13 cellular contexts compared by ENCODE assay signal in genomic region chr7:151426486-151426905, GRCh38. TPM values are rescaled to one million over a fixed set of nuclear protein-coding genes. Genes with fewer than 3 reads are reported as not detected.
DNase-seq lines count a peak whose midpoint lies in the region; ATAC-seq, FAIRE-seq and TF ChIP-seq lines count a peak whose summit lies in the region.
"Had no signal": no experiment of that assay in that cellular context is flagged by ENCODE, and none has a peak within 500 bp of the region (broad histone marks: within the 10 kb centered on the region; RNA-seq: fewer than 3 reads in every experiment).

No MANE protein-coding gene starts in this region.

- FAIRE-seq in A549 (lab: Jason Lieb, UNC), result no peak

- TF ChIP-seq EP300 in A549 (IDR thresholded peaks at IDR 0.05), result peak; percentile 31 to 76; a peak in 2 of 5 replicates

- CTCF ChIA-PET in A549 (lab: Yijun Ruan, JAX), result interaction anchor here (1.1 to 2.6 kb wide), 3 partner anchors 23 to 76 kb away, joined by 4 to 14 read pairs (median 6); no protein-coding TSS in a partner anchor

- peaks cover 53% of the 10 kb centered on the region for H3K4me1 ChIP-seq in A549

- TF ChIP-seq POLR2A in A549 (IDR thresholded peaks at IDR 0.05; ENCODE audit: low read length), result no peak

- POLR2A ChIA-PET in A549 (lab: Yijun Ruan, JAX), result no interaction called here

- H3K4me2 ChIP-seq in A549, result peak overlapping the region; percentile 87
- H3K4me2 ChIP-seq: BLaER1, neural progenitor cell had no signal

- H3K27ac ChIP-seq in A549 (peak overlapping the region; percentile 81 to 85), coronary artery (peak overlapping the region; percentile 56 to 71)
- H3K27ac ChIP-seq: BLaER1, neural progenitor cell had no signal

- WGBS in A549 (ENCODE audit: missing lambda C conversion rate), result 22% methylated on average over 11 of the region's 13 CpGs

- TF ChIP-seq CTCF in A549 (IDR thresholded peaks at IDR 0.05), result no peak
- TF ChIP-seq CTCF in coronary artery (IDR thresholded peaks at IDR 0.05), result no peak

- DNase-seq in A549 (ENCODE audit: low read depth in 1 of 2, low spot score in 1 of 2) (peak; percentile 77 to 83), M059J (ENCODE audit: low read depth) (peak; percentile 98), coronary artery (ENCODE audit: low spot score) (peak; percentile 90), mucosa of gallbladder (ENCODE audit: low spot score) (peak; percentile 76), cerebellar nuclear complex (lab: John Stamatoyannopoulos, UW) (no peak), HUDEP-2 (lab: John Stamatoyannopoulos, UW; ENCODE audit: unreplicated experiment in 76 of 76) (no peak)
- DNase-seq: activated B cell treated with CpG ODN at 0.5 μM for 24 hours had no signal

- peaks cover 11% of the 10 kb centered on the region for H3K9me3 ChIP-seq in A549

- TF ChIP-seq RAD21 in A549 (conservative IDR thresholded peaks at IDR 0.05 in 1 of 2, IDR thresholded peaks at IDR 0.05 in 1 of 2), result 0 out of 5 replicates have a peak, but pooled peaks of 1 of the 2 experiments have one; percentile 17

- peak; percentile 78 to 80 for ATAC-seq in A549
- no peak for ATAC-seq in GM21737 (IDR thresholded peaks at IDR 0.05; ENCODE audit: unreplicated experiment)
- no peak for ATAC-seq in GM19324 (IDR thresholded peaks at IDR 0.05; ENCODE audit: low FRiP score, unreplicated experiment)

- no peak overlapping the region for H3K4me3 ChIP-seq in A549
- H3K4me3 ChIP-seq in coronary artery, result peak overlapping the region; percentile 32
- H3K4me3 ChIP-seq: BLaER1, neural progenitor cell had no signal

TF ChIP-seq in A549, 52 proteins besides CTCF, POLR2A, EP300 and RAD21:
- peak; percentile 77 for TF ChIP-seq FOSL2 (IDR thresholded peaks at IDR 0.05)
- peak; percentile 84 for TF ChIP-seq FOSL2 (CRISPR knock-in tag; IDR thresholded peaks at IDR 0.05)
- TF ChIP-seq MYC (IDR thresholded peaks at IDR 0.05; ENCODE audit: borderline replicate concordance, low read length), result no peak
- TF ChIP-seq JUNB (IDR thresholded peaks at IDR 0.05), result peak; percentile 66
- no peak for TF ChIP-seq TP53 (CRISPR knock-in tag; IDR thresholded peaks at IDR 0.05)
- TF ChIP-seq JUN (IDR thresholded peaks at IDR 0.05), result peak in 1 of 2 experiments; percentile 79; a peak in 3 of 5 replicates
TF ChIP-seq in A549: peak in this region for 3.

RNA-seq across cellular contexts. Expression of gene CRYGN, which starts 13.4 kb away (rescaled TPM):
- not detected in 2 replicates for polyA plus RNA-seq in A549 (2011; rRNA removed)
- 0.06 TPM in 1 of 2 replicates, not detected in the other for polyA plus RNA-seq in A549 (2012; cell fraction: cytosol; rRNA removed)
- polyA plus RNA-seq in A549 (2012; cell fraction: nucleus; rRNA removed), result 0.11 TPM in 1 of 2 replicates, not detected in the other
- 0.07 TPM in 1 of 3 replicates, not detected in the others for polyA plus RNA-seq in A549 (2017; fragmentation: RNase III; extraction: RNeasy Plus Mini Kit Qiagen cat#74134 plus additional on column Dnase treatment)
- 0.15 TPM in 1 of 2 replicates, not detected in the other for polyA minus RNA-seq in A549 (2011; rRNA and poly(A)+ RNA removed)
- not detected in 2 replicates for total RNA-seq in M059J (2014; rRNA removed; shearing (Covaris generic))
- 0.43 TPM for total RNA-seq in mucosa of gallbladder
- total RNA-seq: activated B cell treated with CpG ODN at 0.5 μM for 24 hours, cerebellum had no signal
- polyA plus RNA-seq: IgD-negative memory B cell had no signal

RNA-seq across cellular contexts. Expression of gene WDR86, which starts 16.7 kb away (rescaled TPM):
- polyA plus RNA-seq in A549 (2011; rRNA removed) (0.19 and 0.44 TPM in 2 replicates), A549 (2017; fragmentation: RNase III; extraction: RNeasy Plus Mini Kit Qiagen cat#74134 plus additional on column Dnase treatment) (0.17 to 0.28 TPM (median 0.18 TPM) in 3 replicates)
- 0.12 and 0.13 TPM in 2 replicates for polyA plus RNA-seq in A549 (2012; cell fraction: cytosol; rRNA removed)
- polyA plus RNA-seq in A549 (2012; cell fraction: nucleus; rRNA removed), result 1.1 and 1.3 TPM in 2 replicates
- polyA minus RNA-seq in A549 (2011; rRNA and poly(A)+ RNA removed), result 1.0 and 1.4 TPM in 2 replicates
- total RNA-seq in M059J (2014; rRNA removed; shearing (Covaris generic)), result 0.05 TPM in 1 of 2 replicates, not detected in the other
- 2.9 TPM for total RNA-seq in mucosa of gallbladder

Comparison
In these comparisons a context has a peak if more than half of its experiments do, and no peak if none do; other contexts are left out.
1. ATAC-seq: peak in A549 (2 of 2); none in GM21737 (single experiment) and GM19324 (single experiment).
2. DNase-seq: peak in A549 (2 of 2), M059J (single experiment), coronary artery (single experiment) and mucosa of gallbladder (single experiment); none in cerebellar nuclear complex (0 of 2) and HUDEP-2 (0 of 76).